In genomic region chr12:109998241-109998903, GRCh38 we compare ENCODE assay signal across 8 cellular contexts. TPM values are rescaled to one million over a fixed set of nuclear protein-coding genes. Genes with fewer than 3 reads are reported as not detected.
DNase-seq lines count a peak whose midpoint lies in the region; ATAC-seq, FAIRE-seq and TF ChIP-seq lines count a peak whose summit lies in the region.

No MANE protein-coding gene starts in this region.

- POLR2A ChIA-PET in activated CD8-positive, alpha-beta T cell treated with anti-CD3 and anti-CD28 coated beads, Interleukin-2, amount 10 ng/mL, durations not matched to agents 7 days and 5 days (lab: Charles Lee), result interaction anchor here (0.7 to 1.5 kb wide), 7 partner anchors 13 to 452 kb away, joined by 3 to 6 read pairs (median 4); partner anchors contain the start of gene ARPC3

- TF ChIP-seq CTCF in keratinocyte (optimal IDR thresholded peaks at IDR 0.05 in 1 of 3, IDR thresholded peaks at IDR 0.05 in 1 of 3, conservative IDR thresholded peaks at IDR 0.05 in 1 of 3; ENCODE audit: extremely low read depth in 1 of 3, insufficient read depth in 2 of 3, low read length in 3 of 3) (no peak), thyroid gland (IDR thresholded peaks at IDR 0.05) (no peak), GM13976 (IDR thresholded peaks at IDR 0.05; ENCODE audit: borderline replicate concordance, control extremely low read depth, extremely low read depth, insufficient read depth, missing control alignments) (no peak)

- peak overlapping the region; percentile 71 to 85 (median 79) for H3K4me3 ChIP-seq in keratinocyte (ENCODE audit: control insufficient read depth in 2 of 3, extremely low read depth in 1 of 3, insufficient read depth in 2 of 3, low read depth in 1 of 3, low read length in 3 of 3)
- peak overlapping the region in 1 of 3 donors; percentile 99 for H3K4me3 ChIP-seq in thyroid gland (replicated peaks in 1 of 3)

- H3K4me2 ChIP-seq in keratinocyte (ENCODE audit: control insufficient read depth, extremely low read depth, insufficient read depth, low read depth, low read length), result peak overlapping the region; percentile 85

- dilution Hi-C loops in keratinocyte (cut with MboI; ENCODE audit: extremely low pct_ligation_motif_present, low sequenced_read_pairs), result no loop called here

- H2AFZ ChIP-seq in keratinocyte (ENCODE audit: control insufficient read depth, low read length), result peak overlapping the region; percentile 98

- H3K79me2 ChIP-seq in keratinocyte (ENCODE audit: control insufficient read depth, insufficient read depth, low read length), result peaks cover 46% of the 10 kb centered on the region

- H3K4me1 ChIP-seq in keratinocyte (ENCODE audit: control insufficient read depth, extremely low read depth, insufficient read depth, low read length) (peaks cover 48% of the 10 kb centered on the region), thyroid gland (peaks cover 26 to 54% of the 10 kb centered on the region in 2 donors)

- H3K27me3 ChIP-seq in keratinocyte (ENCODE audit: control insufficient read depth, extremely low read depth, insufficient read depth, low read length) (no peaks in the 10 kb centered on the region), thyroid gland (no peaks in the 10 kb centered on the region)

- peak; percentile 43 for DNase-seq in activated CD8-positive, alpha-beta memory T cell treated with anti-CD3 and anti-CD28 coated beads for 24 hours
- DNase-seq in activated CD8-positive, alpha-beta memory T cell treated with anti-CD3 and anti-CD28 coated beads, Interleukin-2, amount 50 U/mL, for 48 hours, result no peak
- DNase-seq in activated CD8-positive, alpha-beta T cell treated with anti-CD3 and anti-CD28 coated beads, Interleukin-2, amount 10 ng/mL, durations not matched to agents 7 days and 5 days, result no peak
- DNase-seq in keratinocyte (ENCODE audit: low read depth, low spot score) (no peak), thyroid gland (no peak), GM13976 (ENCODE audit: low spot score) (no peak), UCSD-AML1 (lab: John Stamatoyannopoulos, UW; ENCODE audit: unreplicated experiment) (no peak), NCI-H1436 treated with DMSO at 0.1 percent for 48 hours (lab: John Stamatoyannopoulos, UW) (no peak)

- no peak for ATAC-seq in activated CD8-positive, alpha-beta T cell treated with anti-CD3 and anti-CD28 coated beads, Interleukin-2, amount 10 ng/mL, durations not matched to agents 7 days and 5 days

- 60 to 61% methylated on average over 9 of the region's 9 CpGs for WGBS in thyroid gland, 2 donors

- no peaks in the 10 kb centered on the region for H3K9me1 ChIP-seq in keratinocyte (ENCODE audit: control insufficient read depth, extremely low read depth, insufficient read depth, low read length)

- H3K36me3 ChIP-seq in keratinocyte (ENCODE audit: control insufficient read depth in 2 of 2, extremely low read depth in 1 of 2, insufficient read depth in 2 of 2, low read length in 2 of 2) (peaks cover 0 to 4% of the 10 kb centered on the region in 2 experiments), thyroid gland (no peaks in the 10 kb centered on the region)

- H3K9me3 ChIP-seq in keratinocyte (ENCODE audit: control insufficient read depth, low read depth, low read length) (no peaks in the 10 kb centered on the region), thyroid gland (no peaks in the 10 kb centered on the region)

- no peaks in the 10 kb centered on the region for H4K20me1 ChIP-seq in keratinocyte (ENCODE audit: control insufficient read depth, extremely low read depth, insufficient read depth, low read length)

- peak overlapping the region; percentile 81 for H3K4me3 Mint-ChIP-seq in activated CD8-positive, alpha-beta T cell treated with anti-CD3 and anti-CD28 coated beads, Interleukin-2, amount 10 ng/mL, durations not matched to agents 7 days and 5 days

- intact Hi-C loops in thyroid gland (cut with DNase I), result no loop called here

- FAIRE-seq in keratinocyte (lab: Jason Lieb, UNC), result no peak

- TF ChIP-seq POLR2A in thyroid gland (IDR thresholded peaks at IDR 0.05), result no peak

- H3K4me1 Mint-ChIP-seq in activated CD8-positive, alpha-beta T cell treated with anti-CD3 and anti-CD28 coated beads, Interleukin-2, amount 10 ng/mL, durations not matched to agents 7 days and 5 days (ENCODE audit: low read depth), result peaks cover 55% of the 10 kb centered on the region

- H3K9ac ChIP-seq in keratinocyte (ENCODE audit: control insufficient read depth, extremely low read depth, insufficient read depth, low read length), result peak overlapping the region; percentile 97

- peak overlapping the region; percentile 96 for H3K27ac ChIP-seq in keratinocyte (ENCODE audit: control insufficient read depth, insufficient read depth, low read length)
- H3K27ac ChIP-seq in thyroid gland, result peak overlapping the region in 2 of 3 donors; percentile 89 to 94

- H3K9me3 Mint-ChIP-seq in activated CD8-positive, alpha-beta T cell treated with anti-CD3 and anti-CD28 coated beads, Interleukin-2, amount 10 ng/mL, durations not matched to agents 7 days and 5 days (ENCODE audit: insufficient read depth), result no peaks in the 10 kb centered on the region

- in situ Hi-C loops in GM13976 (cut with MboI; ENCODE audit: low sequenced_read_pairs, unreplicated experiment), result no loop called here

- peaks cover 24% of the 10 kb centered on the region for H3K36me3 Mint-ChIP-seq in activated CD8-positive, alpha-beta T cell treated with anti-CD3 and anti-CD28 coated beads, Interleukin-2, amount 10 ng/mL, durations not matched to agents 7 days and 5 days (ENCODE audit: low read depth)

- no peaks in the 10 kb centered on the region for H3K27me3 Mint-ChIP-seq in activated CD8-positive, alpha-beta T cell treated with anti-CD3 and anti-CD28 coated beads, Interleukin-2, amount 10 ng/mL, durations not matched to agents 7 days and 5 days (ENCODE audit: low read depth)

- peak overlapping the region; percentile 97 for H3K27ac Mint-ChIP-seq in activated CD8-positive, alpha-beta T cell treated with anti-CD3 and anti-CD28 coated beads, Interleukin-2, amount 10 ng/mL, durations not matched to agents 7 days and 5 days

- CTCF ChIA-PET in activated CD8-positive, alpha-beta T cell treated with anti-CD3 and anti-CD28 coated beads, Interleukin-2, amount 10 ng/mL, durations not matched to agents 7 days and 5 days (lab: Charles Lee), result interaction anchor here (0.9 to 2.4 kb wide), 5 partner anchors 13 to 471 kb away, joined by 3 to 6 read pairs (median 3); partner anchors contain the start of gene FAM216A

RNA-seq across cellular contexts. Expression of gene ANKRD13A, which starts 0.9 kb away (rescaled TPM):
- total RNA-seq in activated CD8-positive, alpha-beta T cell treated with anti-CD3 and anti-CD28 coated beads, Interleukin-2, amount 10 ng/mL, durations not matched to agents 7 days and 5 days, result 10 to 100 TPM; 76.0 to 78.1 TPM
- 72.5 to 74.7 TPM (median 73.1 TPM) in 3 replicates for polyA plus RNA-seq in keratinocyte
- 129 TPM for polyA plus RNA-seq in keratinocyte (2011; ENCODE audit: low read depth)
- 56.9 and 78.3 TPM in 2 replicates for polyA plus RNA-seq in keratinocyte (2011; cell fraction: cytosol; rRNA removed)
- 81.4 and 85.6 TPM in 2 replicates for polyA plus RNA-seq in keratinocyte (2011; cell fraction: nucleus; rRNA removed)
- polyA plus RNA-seq in keratinocyte (2012; ENCODE audit: low replicate concordance), result 47.4 and 51.3 TPM in 2 replicates
- polyA minus RNA-seq in keratinocyte, result 60.3 to 122 TPM (median 76.9 TPM) in 3 replicates
- 76.0 TPM for polyA minus RNA-seq in keratinocyte (2011; cell fraction: cytosol; rRNA and poly(A)+ RNA removed)
- 42.0 and 50.9 TPM in 2 replicates for polyA minus RNA-seq in keratinocyte (2011; cell fraction: nucleus; rRNA and poly(A)+ RNA removed)
- total RNA-seq in thyroid gland, result 100 to 1,000 TPM; 125 to 167 (median 137) TPM

RNA-seq across cellular contexts. Expression of gene GIT2, which starts 2.2 kb away (rescaled TPM):
- 10 to 100 TPM; 86.6 to 87.7 TPM for total RNA-seq in activated CD8-positive, alpha-beta T cell treated with anti-CD3 and anti-CD28 coated beads, Interleukin-2, amount 10 ng/mL, durations not matched to agents 7 days and 5 days
- 19.1 to 30.3 TPM (median 25.9 TPM) in 3 replicates for polyA plus RNA-seq in keratinocyte
- 18.7 TPM for polyA plus RNA-seq in keratinocyte (2011; ENCODE audit: low read depth)
- polyA plus RNA-seq in keratinocyte (2011; cell fraction: cytosol; rRNA removed), result 19.5 and 27.1 TPM in 2 replicates
- 63.3 and 65.3 TPM in 2 replicates for polyA plus RNA-seq in keratinocyte (2011; cell fraction: nucleus; rRNA removed)
- 13.9 and 20.3 TPM in 2 replicates for polyA plus RNA-seq in keratinocyte (2012; ENCODE audit: low replicate concordance)
- 30.6 to 55.7 TPM (median 36.0 TPM) in 3 replicates for polyA minus RNA-seq in keratinocyte
- polyA minus RNA-seq in keratinocyte (2011; cell fraction: cytosol; rRNA and poly(A)+ RNA removed), result 11.5 TPM
- polyA minus RNA-seq in keratinocyte (2011; cell fraction: nucleus; rRNA and poly(A)+ RNA removed), result 34.0 and 63.8 TPM in 2 replicates
- 10 to 100 TPM; 54.4 to 69.4 (median 60.1) TPM for total RNA-seq in thyroid gland

RNA-seq across cellular contexts. Expression of gene C12orf76, which starts 50.0 kb away (rescaled TPM):
- 10 to 100 TPM; 15.5 to 16.2 TPM for total RNA-seq in activated CD8-positive, alpha-beta T cell treated with anti-CD3 and anti-CD28 coated beads, Interleukin-2, amount 10 ng/mL, durations not matched to agents 7 days and 5 days
- polyA plus RNA-seq in keratinocyte, result 4.8 to 10.9 TPM (median 7.3 TPM) in 3 replicates
- 2.5 TPM for polyA plus RNA-seq in keratinocyte (2011; ENCODE audit: low read depth)
- polyA plus RNA-seq in keratinocyte (2011; cell fraction: cytosol; rRNA removed), result 6.6 and 7.6 TPM in 2 replicates
- 13.4 and 15.1 TPM in 2 replicates for polyA plus RNA-seq in keratinocyte (2011; cell fraction: nucleus; rRNA removed)
- polyA plus RNA-seq in keratinocyte (2012; ENCODE audit: low replicate concordance), result 3.0 and 13.9 TPM in 2 replicates
- polyA minus RNA-seq in keratinocyte, result 3.2 to 4.8 TPM (median 4.6 TPM) in 3 replicates
- 10.7 TPM for polyA minus RNA-seq in keratinocyte (2011; cell fraction: cytosol; rRNA and poly(A)+ RNA removed)
- polyA minus RNA-seq in keratinocyte (2011; cell fraction: nucleus; rRNA and poly(A)+ RNA removed), result 3.3 TPM in 2 replicates
- 10 to 100 TPM; 16.1 to 41.5 (median 21.9) TPM for total RNA-seq in thyroid gland
